ENCODE assay signal across 8 cellular contexts in the genomic region with DNA sequence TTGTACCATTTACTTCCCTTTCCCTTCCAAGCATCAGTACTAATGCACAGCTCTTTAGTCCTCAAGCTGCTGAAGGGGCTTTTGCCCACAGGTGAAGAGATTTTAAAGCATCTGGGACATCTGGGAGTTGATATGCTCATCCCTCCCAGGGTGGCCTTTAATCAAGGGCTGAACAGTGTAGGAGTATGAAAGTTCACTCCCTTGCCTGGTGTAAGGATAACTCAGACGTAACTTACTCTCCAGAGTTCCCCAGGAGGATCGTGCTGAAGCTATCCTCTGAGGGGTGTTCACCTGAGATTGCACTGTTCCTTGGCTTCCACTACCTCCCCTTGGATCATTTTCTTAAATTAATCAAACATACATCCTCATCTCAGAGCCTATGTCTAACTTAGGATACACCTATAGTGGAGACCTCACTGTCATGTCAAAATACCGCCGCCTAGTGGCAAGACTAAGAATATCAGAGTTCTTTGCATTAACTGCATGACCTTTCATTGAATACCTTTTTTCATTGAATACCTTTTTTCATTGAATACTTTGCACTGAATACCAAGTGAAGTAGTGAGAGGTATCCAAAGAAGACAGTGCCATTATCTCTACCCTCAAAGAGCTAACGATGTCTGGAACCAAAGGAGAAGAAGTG.
DNase-seq lines count a peak whose midpoint lies in the region; ATAC-seq and TF ChIP-seq lines count a peak whose summit lies in the region.
"Not testable (repeated sequence)": the region's sequence is repeated elsewhere in the genome, so short reads cannot be mapped to it uniquely, and the experiment has no call there.

No MANE protein-coding gene starts in this region.

- H3K9me3 Mint-ChIP-seq in nephron, result not testable (repeated sequence)

- not testable (repeated sequence) for H3K4me1 Mint-ChIP-seq in nephron

- not testable (repeated sequence) for H3K36me3 Mint-ChIP-seq in nephron (ENCODE audit: low read depth)

- TF ChIP-seq CTCF in AG10803 (conservative IDR thresholded peaks at IDR 0.05; ENCODE audit: low read length) (peak; percentile 23; the same call in 1 of the 2 replicates), astrocyte of the spinal cord (IDR thresholded peaks at IDR 0.05; ENCODE audit: low read depth, low read length) (peak; percentile 38), nephron (IDR thresholded peaks at IDR 0.05; ENCODE audit: unreplicated experiment in 3 of 3) (peak in 2 of 3 experiments; percentile 20 to 44)

- peak; percentile 87 for ATAC-seq in GM18858 (IDR thresholded peaks at IDR 0.05; ENCODE audit: unreplicated experiment)
- peak; percentile 68 for ATAC-seq in HG03025 (IDR thresholded peaks at IDR 0.05; ENCODE audit: low FRiP score, unreplicated experiment)

- H3K4me3 Mint-ChIP-seq in nephron, result not testable (repeated sequence)

- H3K27me3 Mint-ChIP-seq in nephron (ENCODE audit: low read depth), result not testable (repeated sequence)

- not testable (repeated sequence) for H3K27me3 ChIP-seq in SJCRH30

- in situ Hi-C loops in astrocyte of the spinal cord (cut with HindIII; ENCODE audit: low sequenced_read_pairs), result not testable (repeated sequence)

- not testable (repeated sequence) for H3K27ac ChIP-seq in SJCRH30

- DNase-seq in AG10803 (ENCODE audit: low read depth); astrocyte of the spinal cord (ENCODE audit: low read depth, low spot score): not testable (repeated sequence)
- DNase-seq in NCI-H2081 (lab: John Stamatoyannopoulos, UW), result peak; percentile 6 to 27
- peak; percentile 18 to 59 for DNase-seq in SJCRH30
- DNase-seq in glomerular visceral epithelial cell (ENCODE audit: extremely low spot score), result peak; percentile 6

- not testable (repeated sequence) for H3K27ac Mint-ChIP-seq in nephron

- not testable (repeated sequence) for H3K9me3 ChIP-seq in SJCRH30 (replicated peaks)

- not testable (repeated sequence) for H3K4me3 ChIP-seq in AG10803 (ENCODE audit: low read length); SJCRH30; astrocyte of the spinal cord (ENCODE audit: low read depth, low read length)

- not testable (repeated sequence) for H3K4me1 ChIP-seq in SJCRH30

- not testable (repeated sequence) for H3K36me3 ChIP-seq in SJCRH30
